28 cellular contexts compared by ENCODE assay signal in the genomic region with DNA sequence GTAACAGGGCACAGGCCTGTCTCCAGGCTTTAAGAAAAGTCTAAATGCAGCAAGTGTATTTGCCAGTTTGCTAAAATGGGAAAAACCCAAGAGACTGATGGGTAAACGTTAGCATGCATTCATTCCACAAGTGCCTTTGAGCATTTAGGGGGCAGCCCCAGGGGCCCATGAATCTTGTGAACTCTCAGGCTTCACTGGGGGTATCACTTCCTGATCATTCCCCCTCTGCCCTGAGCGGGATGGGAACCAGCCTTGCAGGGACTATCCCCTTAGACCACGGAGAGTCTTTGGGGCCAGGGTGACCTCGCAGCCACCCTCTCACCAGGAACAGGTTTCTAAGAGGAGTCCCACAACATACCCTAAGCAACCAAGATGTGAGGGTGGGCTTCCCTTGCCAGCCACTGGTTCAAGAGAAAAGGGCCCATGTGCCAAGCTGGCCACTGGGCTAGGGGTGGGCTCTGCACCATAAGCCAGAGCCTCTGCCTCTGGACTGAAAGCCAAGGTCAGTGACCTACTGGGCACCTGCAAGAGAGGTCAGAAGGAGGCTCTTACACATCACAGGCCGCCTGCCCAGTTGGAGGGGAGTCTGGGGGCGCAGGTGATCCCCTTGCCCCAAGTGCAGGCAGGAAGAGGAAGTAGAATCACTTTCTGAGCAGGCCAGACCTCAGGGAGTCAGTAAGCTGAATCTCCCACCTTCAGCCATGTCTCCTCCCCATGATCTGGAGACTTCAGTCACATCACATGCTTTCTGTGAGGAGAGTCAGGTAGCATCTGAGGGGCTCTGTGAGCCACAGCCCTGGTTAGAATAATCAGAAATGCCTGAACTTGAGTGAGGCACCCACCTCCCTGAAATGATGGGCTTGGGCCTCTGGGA.
A peak's percentile ranks its signal among the peaks of the same experiment; 100 is the strongest.
DNase-seq lines count a peak whose midpoint lies in the region; ATAC-seq and TF ChIP-seq lines count a peak whose summit lies in the region.
"Had no signal": no experiment of that assay in that cellular context is flagged by ENCODE, and none has a peak within 500 bp of the region (broad histone marks: within the 10 kb centered on the region; RNA-seq: fewer than 3 reads in every experiment).

No MANE protein-coding gene starts in this region.

- H3K4me1 ChIP-seq in OCI-LY3 (ENCODE audit: low read length) = peaks cover 45% of the 10 kb centered on the region
- H3K4me1 ChIP-seq in body of pancreas = no peaks in the 10 kb centered on the region
- H3K4me1 ChIP-seq: A549, parathyroid adenoma had no signal

- H3K4me3 ChIP-seq in OCI-LY3 (ENCODE audit: low read length) (peak overlapping the region; percentile 58), body of pancreas (no peak overlapping the region)
- H3K4me3 ChIP-seq: A549, colonic mucosa, SK-N-MC had no signal

- H2AFZ ChIP-seq in OCI-LY3 (ENCODE audit: low read depth, low read length) = no peak overlapping the region; the same call in 1 of the 2 replicates
- H2AFZ ChIP-seq: parathyroid adenoma had no signal

- no peak overlapping the region for H3K4me3 Mint-ChIP-seq in activated T-cell treated with anti-CD3 and anti-CD28 coated beads, Interleukin-2, amount 50 U/mL, for 72 hours
- H3K4me3 Mint-ChIP-seq: activated T-helper 1 cell treated with anti-CD3 and anti-CD28 coated beads, Interleukin-12 subunit alpha, Interleukin-12 subunit beta, Interleukin-2, Interleukin-4 antibody, amounts not matched to agents 30 ng/mL and 10 ng/mL and 1 ng/mL, durations not matched to agents 14 hours and 24 hours and 36 hours; endodermal cell; HFFc6; naive thymus-derived CD8-positive, alpha-beta T cell; T-helper 2 cell treated with Interferon-gamma antibody and Interleukin-4, amounts not matched to agents 5 μg/mL and 100 μg/mL, for 36 hours; WTC11 had no signal

- peaks cover 6% of the 10 kb centered on the region; the same call in 1 of the 2 replicates for H3K27me3 ChIP-seq in OCI-LY3 (ENCODE audit: low read depth, low read length)
- H3K27me3 ChIP-seq in body of pancreas = no peaks in the 10 kb centered on the region
- H3K27me3 ChIP-seq: colonic mucosa had no signal

- no peaks in the 10 kb centered on the region for H3K9me3 ChIP-seq in OCI-LY3 (ENCODE audit: insufficient read depth, low read length)
- H3K9me3 ChIP-seq in body of pancreas = no peaks in the 10 kb centered on the region
- H3K9me3 ChIP-seq: A549, colonic mucosa had no signal

- H3K36me3 ChIP-seq in OCI-LY3 (replicated peaks; ENCODE audit: low read depth, low read length) = no peaks in the 10 kb centered on the region
- no peaks in the 10 kb centered on the region for H3K36me3 ChIP-seq in body of pancreas (replicated peaks in 1 of 2; ENCODE audit: insufficient read depth in 1 of 2, low read depth in 2 of 2)
- H3K36me3 ChIP-seq: brain microvascular endothelial cell, colonic mucosa had no signal

- TF ChIP-seq CTCF in OCI-LY3 (IDR thresholded peaks at IDR 0.05; ENCODE audit: low read depth, low read length) = no peak
- TF ChIP-seq CTCF in body of pancreas (IDR thresholded peaks at IDR 0.05) = no peak

- ATAC-seq in activated T-cell treated with anti-CD3 and anti-CD28 coated beads, Interleukin-2, amount 50 U/mL, for 72 hours (replicated peaks in 1 of 2) = peak; percentile 51 to 53
- ATAC-seq in GM21723 (IDR thresholded peaks at IDR 0.05; ENCODE audit: unreplicated experiment) = peak; percentile 54
- ATAC-seq in stimulated activated naive CD8-positive, alpha-beta T cell treated with anti-CD3 and anti-CD28 coated beads, Interleukin-15, Interleukin-2, amounts not matched to agents 100 U/mL and 50 U/mL, for 24 hours = peak; percentile 85
- no peak for ATAC-seq in body of pancreas
- ATAC-seq: A549; naive thymus-derived CD8-positive, alpha-beta T cell; sciatic nerve; WTC11 had no signal

- H3K9me3 Mint-ChIP-seq in activated T-cell treated with anti-CD3 and anti-CD28 coated beads, Interleukin-2, amount 50 U/mL, for 72 hours = no peaks in the 10 kb centered on the region
- H3K9me3 Mint-ChIP-seq: activated T-helper 1 cell treated with anti-CD3 and anti-CD28 coated beads, Interleukin-12 subunit alpha, Interleukin-12 subunit beta, Interleukin-2, Interleukin-4 antibody, amounts not matched to agents 30 ng/mL and 10 ng/mL and 1 ng/mL, durations not matched to agents 14 hours and 24 hours and 36 hours; endodermal cell; HFFc6; naive thymus-derived CD8-positive, alpha-beta T cell; T-helper 2 cell treated with Interferon-gamma antibody and Interleukin-4, amounts not matched to agents 5 μg/mL and 100 μg/mL, for 36 hours; WTC11 had no signal

- H3K9ac ChIP-seq in OCI-LY3 (ENCODE audit: low read length) = peak overlapping the region; percentile 60
- H3K9ac ChIP-seq: parathyroid adenoma had no signal

- no peaks in the 10 kb centered on the region for H4K20me1 ChIP-seq in OCI-LY3 (ENCODE audit: insufficient read depth, low read length)

- H3K4me1 Mint-ChIP-seq in activated T-cell treated with anti-CD3 and anti-CD28 coated beads, Interleukin-2, amount 50 U/mL, for 72 hours (ENCODE audit: low read depth) = no peaks in the 10 kb centered on the region
- H3K4me1 Mint-ChIP-seq: naive thymus-derived CD8-positive, alpha-beta T cell had no signal

- 69 to 79% methylated on average over 6 of the region's 6 CpGs for WGBS in body of pancreas, 2 donors

- TF ChIP-seq POLR2A in body of pancreas (IDR thresholded peaks at IDR 0.05) = no peak

- no peaks in the 10 kb centered on the region for H3K36me3 Mint-ChIP-seq in activated T-cell treated with anti-CD3 and anti-CD28 coated beads, Interleukin-2, amount 50 U/mL, for 72 hours (ENCODE audit: insufficient read depth in 2 of 2)
- H3K36me3 Mint-ChIP-seq: naive thymus-derived CD8-positive, alpha-beta T cell; WTC11 had no signal

- DNase-seq in activated T-cell treated with anti-CD3 and anti-CD28 coated beads, Interleukin-2, amount 50 U/mL, for 72 hours = no peak
- no peak for DNase-seq in activated T-cell treated with anti-CD3 and anti-CD28 coated beads, Interleukin-2, amount 50 U/mL, for 1 hour
- peak; percentile 51 for DNase-seq in stimulated activated naive CD8-positive, alpha-beta T cell treated with anti-CD3 and anti-CD28 coated beads, Interleukin-15, Interleukin-2, amounts not matched to agents 100 U/mL and 50 U/mL, for 24 hours
- DNase-seq in SKM-1 treated with dmso at 0.1 percent for 144 hours (lab: John Stamatoyannopoulos, UW; ENCODE audit: unreplicated experiment) = no peak
- DNase-seq in inferior parietal cortex (ENCODE audit: extremely low spot score) = no peak
- no peak for DNase-seq in body of pancreas
- DNase-seq: activated CD8-positive, alpha-beta memory T cell treated with anti-CD3 and anti-CD28 coated beads for 24 hours; brain microvascular endothelial cell; colonic mucosa; endodermal cell; HFFc6; Kasumi-1; mesenchymal stem cell; naive thymus-derived CD8-positive, alpha-beta T cell; NCI-H1048; NCI-H2029 treated with DMSO at 0.1 percent for 48 hours; NCI-H446 treated with DMSO at 0.1 percent for 48 hours; stimulated activated CD4-positive, alpha-beta T cell treated with anti-CD3 and anti-CD28 coated beads, Interleukin-15, amount 100 ng/mL, for 24 hours had no signal

- H3K79me2 ChIP-seq in OCI-LY3 (ENCODE audit: low read length) = no peaks in the 10 kb centered on the region
- H3K79me2 ChIP-seq: parathyroid adenoma had no signal

- peak overlapping the region; percentile 82 for H3K4me2 ChIP-seq in OCI-LY3 (ENCODE audit: low read length)
- H3K4me2 ChIP-seq: A549 had no signal

- H3K27ac Mint-ChIP-seq in activated T-cell treated with anti-CD3 and anti-CD28 coated beads, Interleukin-2, amount 50 U/mL, for 72 hours = no peak overlapping the region
- H3K27ac Mint-ChIP-seq: activated T-helper 1 cell treated with anti-CD3 and anti-CD28 coated beads, Interleukin-12 subunit alpha, Interleukin-12 subunit beta, Interleukin-2, Interleukin-4 antibody, amounts not matched to agents 30 ng/mL and 10 ng/mL and 1 ng/mL, durations not matched to agents 14 hours and 24 hours and 36 hours; HFFc6; WTC11 had no signal

- intact Hi-C loops in body of pancreas (cut with DNase I) = no loop called here

- H3K27ac ChIP-seq in OCI-LY3 (ENCODE audit: low read length) (peak overlapping the region; percentile 84), body of pancreas (no peak overlapping the region)
- H3K27ac ChIP-seq: A549, brain microvascular endothelial cell, C4-2B, colonic mucosa, parathyroid adenoma, SK-N-MC had no signal

- no peaks in the 10 kb centered on the region for H3K27me3 Mint-ChIP-seq in activated T-cell treated with anti-CD3 and anti-CD28 coated beads, Interleukin-2, amount 50 U/mL, for 72 hours (ENCODE audit: low read depth)
- H3K27me3 Mint-ChIP-seq: naive thymus-derived CD8-positive, alpha-beta T cell had no signal
